ENCODE assay signal across 8 cellular contexts in genomic region chr16:67552476-67552875, GRCh38. TPM values are rescaled to one million over a fixed set of nuclear protein-coding genes. Genes with fewer than 3 reads are reported as not detected.
DNase-seq lines count a peak whose midpoint lies in the region; ATAC-seq and TF ChIP-seq lines count a peak whose summit lies in the region.

No MANE protein-coding gene starts in this region.

- no peak overlapping the region for H3K4me3 Mint-ChIP-seq in CD8-positive, alpha-beta memory T cell
- H3K4me3 Mint-ChIP-seq in nephron = no peak overlapping the region

- peaks cover 0 to 26% (median 4%) of the 10 kb centered on the region in 3 donors for H3K36me3 Mint-ChIP-seq in CD8-positive, alpha-beta memory T cell
- peaks cover 7% of the 10 kb centered on the region for H3K36me3 Mint-ChIP-seq in nephron (ENCODE audit: low read depth)

- TF ChIP-seq POLR2A in adrenal gland (IDR thresholded peaks at IDR 0.05) (no peak), breast epithelium (IDR thresholded peaks at IDR 0.05) (no peak)

- H3K9me3 Mint-ChIP-seq in CD8-positive, alpha-beta memory T cell = no peaks in the 10 kb centered on the region
- no peaks in the 10 kb centered on the region for H3K9me3 Mint-ChIP-seq in nephron

- intact Hi-C loops in adrenal gland (cut with DNase I) = no loop called here
- intact Hi-C loops in breast epithelium (cut with DNase I; ENCODE audit: low total_unique reads) = no loop called here

- no peaks in the 10 kb centered on the region for H3K36me3 ChIP-seq in CD8-positive, alpha-beta memory T cell (ENCODE audit: insufficient read depth, low read length)
- H3K36me3 ChIP-seq in adrenal gland (replicated peaks in 1 of 2) (no peaks in the 10 kb centered on the region), breast epithelium (no peaks in the 10 kb centered on the region)

- H3K4me1 Mint-ChIP-seq in CD8-positive, alpha-beta memory T cell = peaks cover 32 to 63% (median 45%) of the 10 kb centered on the region in 3 donors
- peaks cover 8% of the 10 kb centered on the region for H3K4me1 Mint-ChIP-seq in nephron

- peak overlapping the region; percentile 17 to 97 (median 70) for H3K27ac Mint-ChIP-seq in CD8-positive, alpha-beta memory T cell
- H3K27ac Mint-ChIP-seq in nephron = peak overlapping the region; percentile 1 to 63 (median 54)

- 11 to 33% (median 22%) methylated on average over 4 of the region's 4 CpGs for WGBS in adrenal gland, 4 donors

- no peaks in the 10 kb centered on the region for H3K9me3 ChIP-seq in CD8-positive, alpha-beta memory T cell (ENCODE audit: low read length)
- no peaks in the 10 kb centered on the region for H3K9me3 ChIP-seq in adrenal gland (replicated peaks in 1 of 3)
- no peaks in the 10 kb centered on the region for H3K9me3 ChIP-seq in breast epithelium

- no peak for ATAC-seq in HG02981 (IDR thresholded peaks at IDR 0.05; ENCODE audit: unreplicated experiment)

- TF ChIP-seq CTCF in HL-60 (IDR thresholded peaks at IDR 0.05; ENCODE audit: insufficient read depth, low read length) (no peak), adrenal gland (IDR thresholded peaks at IDR 0.05) (no peak), nephron (IDR thresholded peaks at IDR 0.05; ENCODE audit: unreplicated experiment in 3 of 3) (no peak), breast epithelium (IDR thresholded peaks at IDR 0.05) (no peak)

- H3K4me1 ChIP-seq in CD8-positive, alpha-beta memory T cell (ENCODE audit: insufficient read depth, low read length) = peaks cover 56% of the 10 kb centered on the region
- H3K4me1 ChIP-seq in adrenal gland (replicated peaks in 1 of 2) = peaks cover 9 to 18% of the 10 kb centered on the region in 2 donors
- H3K4me1 ChIP-seq in breast epithelium = no peaks in the 10 kb centered on the region

- no peaks in the 10 kb centered on the region for H3K27me3 Mint-ChIP-seq in CD8-positive, alpha-beta memory T cell
- no peaks in the 10 kb centered on the region for H3K27me3 Mint-ChIP-seq in nephron (ENCODE audit: low read depth)

- no peak for DNase-seq in CD8-positive, alpha-beta memory T cell
- peak in 1 of 2 experiments; percentile 28 for DNase-seq in HL-60 (ENCODE audit: low read depth in 1 of 2, low spot score in 1 of 2)
- peak in 6 of 7 donors; percentile 36 to 74 (median 61) for DNase-seq in adrenal gland
- no peak for DNase-seq in activated gamma-delta T cell treated with Interleukin-2 at 50 U/mL for 16 hours
- DNase-seq in breast epithelium (ENCODE audit: low spot score in 2 of 2) = no peak
- no peak for DNase-seq in activated CD4-positive, CD25-positive, alpha-beta regulatory T cell treated with anti-CD3 and anti-CD28 coated beads, Interleukin-2, amount 50 U/mL, for 72 hours

- POLR2A ChIA-PET in CD8-positive, alpha-beta memory T cell (lab: Charles Lee) = interaction anchor here (1.2 kb wide), 1 partner anchor 10 kb away, joined by 5 read pairs; the partner anchor contains the start of gene CTCF

- no peak overlapping the region for H3K27ac ChIP-seq in CD8-positive, alpha-beta memory T cell (ENCODE audit: low read depth, low read length)
- H3K27ac ChIP-seq in HL-60 (replicated peaks) (peak overlapping the region; percentile 23; the same call in 1 of the 2 replicates), adrenal gland (peak overlapping the region in 2 of 5 donors; percentile 15 to 19), breast epithelium (no peak overlapping the region)

- no peaks in the 10 kb centered on the region for H3K27me3 ChIP-seq in CD8-positive, alpha-beta memory T cell (ENCODE audit: insufficient read depth, low read length, poor library complexity, severe bottlenecking)
- H3K27me3 ChIP-seq in HL-60 (ENCODE audit: insufficient read depth, poor library complexity, severe bottlenecking) (no peaks in the 10 kb centered on the region), adrenal gland (no peaks in the 10 kb centered on the region), breast epithelium (no peaks in the 10 kb centered on the region)

- H3K4me3 ChIP-seq in CD8-positive, alpha-beta memory T cell (ENCODE audit: low read length) = no peak overlapping the region
- H3K4me3 ChIP-seq in HL-60 (replicated peaks; ENCODE audit: insufficient read depth, low read length) (no peak overlapping the region), adrenal gland (no peak overlapping the region), breast epithelium (no peak overlapping the region)

- CTCF ChIA-PET in CD8-positive, alpha-beta memory T cell (lab: Charles Lee) = interaction anchor here (1.3 to 10.5 kb wide), 3 partner anchors 9 to 91 kb away, joined by 5 to 235 read pairs (median 164); partner anchors contain the start of genes CARMIL2 and CTCF

RNA-seq across cellular contexts. Expression of gene CTCF, which starts 9.8 kb away (rescaled TPM):
- 10 to 100 TPM; 65.4 to 67.4 TPM for total RNA-seq in CD8-positive, alpha-beta memory T cell
- polyA plus RNA-seq in CD8-positive, alpha-beta memory T cell = 66.4 TPM
- total RNA-seq in adrenal gland = 10 to 100 TPM; 24.8 to 53.5 (median 31.6) TPM
- 10 to 100 TPM; 18.4 to 34.6 (median 27.4) TPM for polyA plus RNA-seq in adrenal gland
- 10 to 100 TPM; 27.8 to 51.7 (median 38.0) TPM for total RNA-seq in breast epithelium

RNA-seq across cellular contexts. Expression of gene RIPOR1, which starts 23.8 kb away (rescaled TPM):
- total RNA-seq in CD8-positive, alpha-beta memory T cell = 10 to 100 TPM; 23.2 to 27.4 TPM
- polyA plus RNA-seq in CD8-positive, alpha-beta memory T cell = 6.1 TPM
- total RNA-seq in adrenal gland (100 to 1,000 TPM in 1 of 8 donors, 10 to 100 TPM in 7; 34.6 to 168 (median 64.1) TPM), breast epithelium (10 to 100 TPM; 32.0 to 50.5 (median 33.4) TPM)
- 10 to 100 TPM; 19.6 to 83.5 (median 56.6) TPM for polyA plus RNA-seq in adrenal gland

Comparison
In these comparisons a context has a peak if more than half of its experiments do, and no peak if none do; other contexts are left out.
1. DNase-seq: peak in adrenal gland (6 of 7); none in CD8-positive, alpha-beta memory T cell (0 of 5), activated gamma-delta T cell treated with Interleukin-2 at 50 U/mL for 16 hours (single experiment), breast epithelium (0 of 2) and activated CD4-positive, CD25-positive, alpha-beta regulatory T cell treated with anti-CD3 and anti-CD28 coated beads, Interleukin-2, amount 50 U/mL, for 72 hours (single experiment).